9 cellular contexts compared by ENCODE assay signal in the genomic region with DNA sequence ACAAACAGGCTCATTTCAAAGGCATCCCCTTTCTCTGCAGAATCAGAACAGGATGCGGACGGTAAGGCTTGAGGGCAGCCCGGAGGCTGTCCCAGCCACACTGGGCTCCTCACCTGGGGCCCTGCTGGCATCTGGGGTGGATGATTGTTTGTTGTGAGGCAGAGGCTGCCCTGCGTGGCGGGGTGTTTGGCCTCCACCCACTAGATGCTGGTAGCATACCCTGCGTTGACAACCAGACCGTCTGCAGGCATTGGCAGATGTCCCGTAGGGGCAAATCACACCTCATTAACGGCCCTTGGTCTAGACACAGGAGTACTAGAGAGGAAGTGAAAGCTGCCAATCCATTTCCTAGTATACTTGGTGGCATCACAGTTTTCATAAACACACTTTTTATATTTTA. TPM values are rescaled to one million over a fixed set of nuclear protein-coding genes. Genes with fewer than 3 reads are reported as not detected.
DNase-seq lines count a peak whose midpoint lies in the region; ATAC-seq and TF ChIP-seq lines count a peak whose summit lies in the region.
"Had no signal": no experiment of that assay in that cellular context is flagged by ENCODE, and none has a peak within 500 bp of the region (broad histone marks: within the 10 kb centered on the region; RNA-seq: fewer than 3 reads in every experiment).

No MANE protein-coding gene starts in this region.

- ATAC-seq in GM21367 (IDR thresholded peaks at IDR 0.05; ENCODE audit: unreplicated experiment), result peak; percentile 85
- peak; percentile 74 for ATAC-seq in HG03457 (IDR thresholded peaks at IDR 0.05; ENCODE audit: unreplicated experiment)
- no peak for ATAC-seq in PC-3

- TF ChIP-seq CTCF in GM12865 (IDR thresholded peaks at IDR 0.05; ENCODE audit: insufficient read depth, low read depth, low read length, missing control alignments), result no peak
- no peak for TF ChIP-seq CTCF in esophagus muscularis mucosa (IDR thresholded peaks at IDR 0.05)
- no peak for TF ChIP-seq CTCF in PC-3 (conservative IDR thresholded peaks at IDR 0.05; ENCODE audit: low read depth, low read length)

- no TSS peak for BruUV-seq in PC-3 (replicated peaks; lab: Mats Ljungman, UMichigan)

- H3K27ac ChIP-seq in esophagus muscularis mucosa (replicated peaks in 1 of 4) (no peak overlapping the region), PC-3 (ENCODE audit: low read length) (no peak overlapping the region)
- H3K27ac ChIP-seq: SK-N-MC had no signal

- H3K9me3 ChIP-seq in esophagus muscularis mucosa (no peaks in the 10 kb centered on the region), PC-3 (ENCODE audit: low read length) (no peaks in the 10 kb centered on the region)

- intact Hi-C loops in esophagus muscularis mucosa (cut with DNase I), result no loop called here
- intact Hi-C loops in PC-3 (cut with micrococcal nuclease), result no loop called here

- TF ChIP-seq POLR2A in esophagus muscularis mucosa (IDR thresholded peaks at IDR 0.05; ENCODE audit: low read depth), result no peak

- DNase-seq in GM12865 (ENCODE audit: low read depth), result peak; percentile 65
- peak; percentile 45 for DNase-seq in dermis blood vessel endothelial cell
- no peak for DNase-seq in NCI-H1092 (lab: John Stamatoyannopoulos, UW)
- DNase-seq in NCI-H1105 treated with DMSO at 0.1 percent for 48 hours (lab: John Stamatoyannopoulos, UW), result no peak
- DNase-seq in esophagus muscularis mucosa (ENCODE audit: extremely low spot score), result no peak
- no peak for DNase-seq in PC-3

- no peaks in the 10 kb centered on the region for H3K36me3 ChIP-seq in esophagus muscularis mucosa
- H3K36me3 ChIP-seq in PC-3 (ENCODE audit: low read depth, low read length), result no peaks in the 10 kb centered on the region

- H2AFZ ChIP-seq in PC-3 (ENCODE audit: low read length), result no peak overlapping the region

- H3F3A ChIP-seq in PC-3 (ENCODE audit: low read length, unreplicated experiment), result no peaks in the 10 kb centered on the region

- POLR2A ChIA-PET in PC-3 (lab: Charles Lee; ENCODE audit: unreplicated experiment), result no interaction called here

- H3K9ac ChIP-seq in PC-3 (ENCODE audit: low read length), result no peak overlapping the region

- H3K4me3 ChIP-seq in GM12865 (ENCODE audit: low read depth, low read length) (no peak overlapping the region), esophagus muscularis mucosa (no peak overlapping the region), PC-3 (ENCODE audit: low read length) (no peak overlapping the region)
- H3K4me3 ChIP-seq: SK-N-MC had no signal

- H3K4me2 ChIP-seq in PC-3 (ENCODE audit: low read length), result no peak overlapping the region

- no peaks in the 10 kb centered on the region for H3K9me2 ChIP-seq in PC-3 (replicated peaks; ENCODE audit: low read length)

- H3K4me1 ChIP-seq in esophagus muscularis mucosa (peaks cover 27 to 38% (median 31%) of the 10 kb centered on the region in 4 donors), PC-3 (ENCODE audit: insufficient read depth, low read length) (0 out of 2 replicates have a peak, but pooled peaks cover 5% of the 10 kb centered on the region)

- TF ChIP-seq EP300 in esophagus muscularis mucosa (IDR thresholded peaks at IDR 0.05), result no peak

- H3K79me2 ChIP-seq in PC-3 (ENCODE audit: low read length), result peaks cover 26% of the 10 kb centered on the region

- H3K27me3 ChIP-seq in esophagus muscularis mucosa (no peaks in the 10 kb centered on the region), PC-3 (ENCODE audit: low read length) (no peaks in the 10 kb centered on the region)

- WGBS in esophagus muscularis mucosa, result 53% methylated on average over 7 of the region's 9 CpGs

- H4K20me1 ChIP-seq in PC-3 (ENCODE audit: low read length), result no peaks in the 10 kb centered on the region

- CTCF ChIA-PET in PC-3 (lab: Charles Lee), result no interaction called here

RNA-seq across cellular contexts. Expression of a gene that starts 52.3 kb away (rescaled TPM):
- total RNA-seq in dermis blood vessel endothelial cell (5.6 and 6.3 TPM in 2 replicates), esophagus muscularis mucosa (10 to 100 TPM; 21.9 to 31.3 (median 27.3) TPM), PC-3 (2014; rRNA removed) (34.2 and 47.4 TPM in 2 replicates)

Comparison
In these comparisons a context has a peak if more than half of its experiments do, and no peak if none do; other contexts are left out.
1. DNase-seq: peak in GM12865 (single experiment) and dermis blood vessel endothelial cell (single experiment); none in NCI-H1092 (single experiment), NCI-H1105 treated with DMSO at 0.1 percent for 48 hours (single experiment), esophagus muscularis mucosa (single experiment) and PC-3 (single experiment).